ENCODE assay signal across 1 cellular context in genomic region chr13:67408823-67409222, GRCh38.
TF ChIP-seq lines count a peak whose summit lies in the region.

No MANE protein-coding gene starts in this region.

TF ChIP-seq in IMR-90, 13 proteins besides CTCF, POLR2A, EP300 and RAD21 (continued from another document):
- no peak for TF ChIP-seq MAZ (IDR thresholded peaks at IDR 0.05; ENCODE audit: borderline replicate concordance, low read depth, low read length)
